Comparison of ENCODE assay signal across 1 cellular context in genomic region chr20:258963-259362, GRCh38.
TF ChIP-seq lines count a peak whose summit lies in the region.

No MANE protein-coding gene starts in this region.

TF ChIP-seq in HepG2, 621 proteins besides CTCF, POLR2A, EP300 and RAD21 (continues in another document):
- peak; percentile 88 for TF ChIP-seq SMC3 (IDR thresholded peaks at IDR 0.05; ENCODE audit: low read length)
- no peak for TF ChIP-seq ATF4 (CRISPR knock-in tag; IDR thresholded peaks at IDR 0.05)
- TF ChIP-seq ZNF136 (CRISPR knock-in tag; IDR thresholded peaks at IDR 0.05; ENCODE audit: low read depth) = no peak
- TF ChIP-seq TFE3 (CRISPR knock-in tag; IDR thresholded peaks at IDR 0.05) = no peak
- TF ChIP-seq HIC2 (CRISPR knock-in tag; IDR thresholded peaks at IDR 0.05; ENCODE audit: low read depth) = no peak
- no peak for TF ChIP-seq KDM6A (CRISPR knock-in tag; IDR thresholded peaks at IDR 0.05; ENCODE audit: low read depth)
- TF ChIP-seq ZNF362 (CRISPR knock-in tag; IDR thresholded peaks at IDR 0.05; ENCODE audit: borderline replicate concordance) = peak; percentile 42; the same call in 1 of the 2 replicates
- TF ChIP-seq MLX (CRISPR knock-in tag; IDR thresholded peaks at IDR 0.05) = 0 out of 2 replicates have a peak, but pooled peaks have one; percentile 14
- no peak for TF ChIP-seq RCOR2 (CRISPR knock-in tag; IDR thresholded peaks at IDR 0.05)
- TF ChIP-seq PATZ1 (CRISPR knock-in tag; IDR thresholded peaks at IDR 0.05) = peak; percentile 46; the same call in 1 of the 2 replicates
- TF ChIP-seq ZNF616 (CRISPR knock-in tag; IDR thresholded peaks at IDR 0.05; ENCODE audit: low read depth) = no peak
- peak; percentile 30; the same call in 1 of the 2 replicates for TF ChIP-seq MED1 (CRISPR knock-in tag; IDR thresholded peaks at IDR 0.05)
- no peak for TF ChIP-seq ZNF296 (CRISPR knock-in tag; conservative IDR thresholded peaks at IDR 0.05)
- no peak for TF ChIP-seq ZSCAN22 (CRISPR knock-in tag; IDR thresholded peaks at IDR 0.05)
- TF ChIP-seq ZNF333 (CRISPR knock-in tag; IDR thresholded peaks at IDR 0.05; ENCODE audit: borderline replicate concordance) = no peak
- no peak for TF ChIP-seq ZNF274 (CRISPR knock-in tag; IDR thresholded peaks at IDR 0.05)
- TF ChIP-seq ZKSCAN5 (CRISPR knock-in tag; IDR thresholded peaks at IDR 0.05) = no peak
- no peak for TF ChIP-seq PITX1 (CRISPR knock-in tag; IDR thresholded peaks at IDR 0.05)
- no peak for TF ChIP-seq LRRFIP1 (CRISPR knock-in tag; conservative IDR thresholded peaks at IDR 0.05)
- TF ChIP-seq ZNF510 (CRISPR knock-in tag; IDR thresholded peaks at IDR 0.05; ENCODE audit: low read depth) = no peak
- TF ChIP-seq ZBED4 (CRISPR knock-in tag; IDR thresholded peaks at IDR 0.05; ENCODE audit: borderline replicate concordance) = 0 out of 2 replicates have a peak, but pooled peaks have one; percentile 48
- TF ChIP-seq ZNF557 (CRISPR knock-in tag; IDR thresholded peaks at IDR 0.05) = no peak
- TF ChIP-seq HMGXB4 (CRISPR knock-in tag; IDR thresholded peaks at IDR 0.05; ENCODE audit: borderline replicate concordance in 1 of 2, low read depth in 1 of 2) = peak; percentile 28 to 70; a peak in 2 of 4 replicates
- TF ChIP-seq ZNF850 (CRISPR knock-in tag; conservative IDR thresholded peaks at IDR 0.05) = no peak
- TF ChIP-seq TBP (CRISPR knock-in tag; IDR thresholded peaks at IDR 0.05) = 0 out of 2 replicates have a peak, but pooled peaks have one; percentile 26
- no peak for TF ChIP-seq PHF5A (CRISPR knock-in tag; IDR thresholded peaks at IDR 0.05; ENCODE audit: low read depth, unreplicated experiment)
- TF ChIP-seq HNRNPL (IDR thresholded peaks at IDR 0.05; ENCODE audit: low read depth, low read length) = no peak
- peak; percentile 68; the same call in 1 of the 2 replicates for TF ChIP-seq HINFP (CRISPR knock-in tag; IDR thresholded peaks at IDR 0.05; ENCODE audit: low read depth)
- no peak for TF ChIP-seq SNRNP70 (IDR thresholded peaks at IDR 0.05; ENCODE audit: low read depth, low read length)
- TF ChIP-seq PRDM10 (CRISPR knock-in tag; IDR thresholded peaks at IDR 0.05; ENCODE audit: low read depth) = peak; percentile 26; the same call in 1 of the 2 replicates
- no peak for TF ChIP-seq NR1H2 (CRISPR knock-in tag; IDR thresholded peaks at IDR 0.05; ENCODE audit: borderline replicate concordance, low read depth)
- TF ChIP-seq ZNF383 (CRISPR knock-in tag; IDR thresholded peaks at IDR 0.05; ENCODE audit: borderline replicate concordance) = peak; percentile 45; the same call in 1 of the 2 replicates
- TF ChIP-seq JUNB (CRISPR knock-in tag; IDR thresholded peaks at IDR 0.05; ENCODE audit: borderline replicate concordance) = no peak
- no peak for TF ChIP-seq RFXAP (CRISPR knock-in tag; IDR thresholded peaks at IDR 0.05; ENCODE audit: borderline replicate concordance)
